In the genomic region with DNA sequence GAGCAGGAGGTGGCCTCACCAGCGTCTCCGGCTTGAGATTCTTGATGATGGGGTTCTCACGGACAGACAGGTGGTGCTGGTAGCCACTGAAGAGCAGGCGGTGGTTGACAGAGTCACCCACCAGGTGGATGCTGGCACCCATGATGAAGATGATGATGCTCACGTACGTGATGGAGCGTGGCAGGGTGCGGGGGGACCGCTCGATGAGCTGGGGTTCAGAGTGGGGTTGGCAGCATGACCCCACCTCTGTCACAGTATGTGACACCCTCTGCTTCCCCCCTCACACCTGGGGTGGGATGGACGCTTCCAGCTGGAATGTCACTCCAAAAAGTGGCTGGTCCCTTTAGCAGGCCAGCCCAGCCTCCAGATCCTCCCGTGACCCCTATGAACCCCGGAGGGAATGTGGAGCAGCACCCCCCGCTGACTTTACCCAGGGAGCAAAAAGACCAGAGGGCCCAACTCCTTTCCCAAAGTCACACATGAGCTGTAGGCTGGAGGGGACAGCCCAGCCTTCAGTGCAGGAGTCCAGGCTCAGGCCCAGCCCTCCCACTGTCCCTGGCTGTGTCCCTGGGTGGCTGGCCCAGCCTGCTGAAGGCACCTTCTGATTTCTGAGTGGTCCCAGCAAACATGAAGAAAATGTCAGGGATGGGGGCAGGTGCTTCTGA, we compare ENCODE assay signal across 1 cellular context.
TF ChIP-seq lines count a peak whose summit lies in the region.

No MANE protein-coding gene starts in this region.

TF ChIP-seq in HepG2, 621 proteins besides CTCF, POLR2A, EP300 and RAD21:
- TF ChIP-seq CHD4 (IDR thresholded peaks at IDR 0.05; ENCODE audit: borderline replicate concordance, low read length) (no peak), SNRNP70 (IDR thresholded peaks at IDR 0.05; ENCODE audit: low read depth, low read length) (no peak), ZNF761 (CRISPR knock-in tag; conservative IDR thresholded peaks at IDR 0.05) (no peak), ZNF878 (CRISPR knock-in tag; IDR thresholded peaks at IDR 0.05) (no peak), ZNF572 (CRISPR knock-in tag; IDR thresholded peaks at IDR 0.05) (no peak), ZKSCAN8 (CRISPR knock-in tag; IDR thresholded peaks at IDR 0.05; ENCODE audit: borderline replicate concordance) (no peak), TGIF2 (CRISPR knock-in tag; IDR thresholded peaks at IDR 0.05) (no peak), FOXO1 (CRISPR knock-in tag; IDR thresholded peaks at IDR 0.05) (no peak), ZNF468 (CRISPR knock-in tag; IDR thresholded peaks at IDR 0.05) (no peak), ZSCAN9 (CRISPR knock-in tag; IDR thresholded peaks at IDR 0.05; ENCODE audit: borderline replicate concordance) (no peak), SRY (CRISPR knock-in tag; IDR thresholded peaks at IDR 0.05) (no peak), MIER3 (CRISPR knock-in tag; IDR thresholded peaks at IDR 0.05; ENCODE audit: borderline replicate concordance) (no peak), SSRP1 (CRISPR knock-in tag; IDR thresholded peaks at IDR 0.05) (no peak), ATM (IDR thresholded peaks at IDR 0.05; ENCODE audit: borderline replicate concordance) (no peak)
- TF ChIP-seq, protein P1, sequence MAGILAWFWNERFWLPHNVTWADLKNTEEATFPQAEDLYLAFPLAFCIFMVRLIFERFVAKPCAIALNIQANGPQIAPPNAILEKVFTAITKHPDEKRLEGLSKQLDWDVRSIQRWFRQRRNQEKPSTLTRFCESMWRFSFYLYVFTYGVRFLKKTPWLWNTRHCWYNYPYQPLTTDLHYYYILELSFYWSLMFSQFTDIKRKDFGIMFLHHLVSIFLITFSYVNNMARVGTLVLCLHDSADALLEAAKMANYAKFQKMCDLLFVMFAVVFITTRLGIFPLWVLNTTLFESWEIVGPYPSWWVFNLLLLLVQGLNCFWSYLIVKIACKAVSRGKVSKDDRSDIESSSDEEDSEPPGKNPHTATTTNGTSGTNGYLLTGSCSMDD (CRISPR knock-in tag; IDR thresholded peaks at IDR 0.05), result no peak
- TF ChIP-seq, protein P2, sequence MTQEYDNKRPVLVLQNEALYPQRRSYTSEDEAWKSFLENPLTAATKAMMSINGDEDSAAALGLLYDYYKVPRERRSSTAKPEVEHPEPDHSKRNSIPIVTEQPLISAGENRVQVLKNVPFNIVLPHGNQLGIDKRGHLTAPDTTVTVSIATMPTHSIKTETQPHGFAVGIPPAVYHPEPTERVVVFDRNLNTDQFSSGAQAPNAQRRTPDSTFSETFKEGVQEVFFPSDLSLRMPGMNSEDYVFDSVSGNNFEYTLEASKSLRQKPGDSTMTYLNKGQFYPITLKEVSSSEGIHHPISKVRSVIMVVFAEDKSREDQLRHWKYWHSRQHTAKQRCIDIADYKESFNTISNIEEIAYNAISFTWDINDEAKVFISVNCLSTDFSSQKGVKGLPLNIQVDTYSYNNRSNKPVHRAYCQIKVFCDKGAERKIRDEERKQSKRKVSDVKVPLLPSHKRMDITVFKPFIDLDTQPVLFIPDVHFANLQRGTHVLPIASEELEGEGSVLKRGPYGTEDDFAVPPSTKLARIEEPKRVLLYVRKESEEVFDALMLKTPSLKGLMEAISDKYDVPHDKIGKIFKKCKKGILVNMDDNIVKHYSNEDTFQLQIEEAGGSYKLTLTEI (CRISPR knock-in tag; conservative IDR thresholded peaks at IDR 0.05), result no peak
- TF ChIP-seq, protein P3, sequence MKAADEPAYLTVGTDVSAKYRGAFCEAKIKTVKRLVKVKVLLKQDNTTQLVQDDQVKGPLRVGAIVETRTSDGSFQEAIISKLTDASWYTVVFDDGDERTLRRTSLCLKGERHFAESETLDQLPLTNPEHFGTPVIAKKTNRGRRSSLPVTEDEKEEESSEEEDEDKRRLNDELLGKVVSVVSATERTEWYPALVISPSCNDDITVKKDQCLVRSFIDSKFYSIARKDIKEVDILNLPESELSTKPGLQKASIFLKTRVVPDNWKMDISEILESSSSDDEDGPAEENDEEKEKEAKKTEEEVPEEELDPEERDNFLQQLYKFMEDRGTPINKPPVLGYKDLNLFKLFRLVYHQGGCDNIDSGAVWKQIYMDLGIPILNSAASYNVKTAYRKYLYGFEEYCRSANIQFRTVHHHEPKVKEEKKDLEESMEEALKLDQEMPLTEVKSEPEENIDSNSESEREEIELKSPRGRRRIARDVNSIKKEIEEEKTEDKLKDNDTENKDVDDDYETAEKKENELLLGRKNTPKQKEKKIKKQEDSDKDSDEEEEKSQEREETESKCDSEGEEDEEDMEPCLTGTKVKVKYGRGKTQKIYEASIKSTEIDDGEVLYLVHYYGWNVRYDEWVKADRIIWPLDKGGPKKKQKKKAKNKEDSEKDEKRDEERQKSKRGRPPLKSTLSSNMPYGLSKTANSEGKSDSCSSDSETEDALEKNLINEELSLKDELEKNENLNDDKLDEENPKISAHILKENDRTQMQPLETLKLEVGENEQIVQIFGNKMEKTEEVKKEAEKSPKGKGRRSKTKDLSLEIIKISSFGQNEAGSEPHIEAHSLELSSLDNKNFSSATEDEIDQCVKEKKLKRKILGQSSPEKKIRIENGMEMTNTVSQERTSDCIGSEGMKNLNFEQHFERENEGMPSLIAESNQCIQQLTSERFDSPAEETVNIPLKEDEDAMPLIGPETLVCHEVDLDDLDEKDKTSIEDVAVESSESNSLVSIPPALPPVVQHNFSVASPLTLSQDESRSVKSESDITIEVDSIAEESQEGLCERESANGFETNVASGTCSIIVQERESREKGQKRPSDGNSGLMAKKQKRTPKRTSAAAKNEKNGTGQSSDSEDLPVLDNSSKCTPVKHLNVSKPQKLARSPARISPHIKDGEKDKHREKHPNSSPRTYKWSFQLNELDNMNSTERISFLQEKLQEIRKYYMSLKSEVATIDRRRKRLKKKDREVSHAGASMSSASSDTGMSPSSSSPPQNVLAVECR (CRISPR knock-in tag; IDR thresholded peaks at IDR 0.05; ENCODE audit: borderline replicate concordance), result no peak
- TF ChIP-seq, protein P4, sequence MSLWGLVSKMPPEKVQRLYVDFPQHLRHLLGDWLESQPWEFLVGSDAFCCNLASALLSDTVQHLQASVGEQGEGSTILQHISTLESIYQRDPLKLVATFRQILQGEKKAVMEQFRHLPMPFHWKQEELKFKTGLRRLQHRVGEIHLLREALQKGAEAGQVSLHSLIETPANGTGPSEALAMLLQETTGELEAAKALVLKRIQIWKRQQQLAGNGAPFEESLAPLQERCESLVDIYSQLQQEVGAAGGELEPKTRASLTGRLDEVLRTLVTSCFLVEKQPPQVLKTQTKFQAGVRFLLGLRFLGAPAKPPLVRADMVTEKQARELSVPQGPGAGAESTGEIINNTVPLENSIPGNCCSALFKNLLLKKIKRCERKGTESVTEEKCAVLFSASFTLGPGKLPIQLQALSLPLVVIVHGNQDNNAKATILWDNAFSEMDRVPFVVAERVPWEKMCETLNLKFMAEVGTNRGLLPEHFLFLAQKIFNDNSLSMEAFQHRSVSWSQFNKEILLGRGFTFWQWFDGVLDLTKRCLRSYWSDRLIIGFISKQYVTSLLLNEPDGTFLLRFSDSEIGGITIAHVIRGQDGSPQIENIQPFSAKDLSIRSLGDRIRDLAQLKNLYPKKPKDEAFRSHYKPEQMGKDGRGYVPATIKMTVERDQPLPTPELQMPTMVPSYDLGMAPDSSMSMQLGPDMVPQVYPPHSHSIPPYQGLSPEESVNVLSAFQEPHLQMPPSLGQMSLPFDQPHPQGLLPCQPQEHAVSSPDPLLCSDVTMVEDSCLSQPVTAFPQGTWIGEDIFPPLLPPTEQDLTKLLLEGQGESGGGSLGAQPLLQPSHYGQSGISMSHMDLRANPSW (CRISPR knock-in tag; IDR thresholded peaks at IDR 0.05; ENCODE audit: borderline replicate concordance), result no peak
- TF ChIP-seq, protein P5, sequence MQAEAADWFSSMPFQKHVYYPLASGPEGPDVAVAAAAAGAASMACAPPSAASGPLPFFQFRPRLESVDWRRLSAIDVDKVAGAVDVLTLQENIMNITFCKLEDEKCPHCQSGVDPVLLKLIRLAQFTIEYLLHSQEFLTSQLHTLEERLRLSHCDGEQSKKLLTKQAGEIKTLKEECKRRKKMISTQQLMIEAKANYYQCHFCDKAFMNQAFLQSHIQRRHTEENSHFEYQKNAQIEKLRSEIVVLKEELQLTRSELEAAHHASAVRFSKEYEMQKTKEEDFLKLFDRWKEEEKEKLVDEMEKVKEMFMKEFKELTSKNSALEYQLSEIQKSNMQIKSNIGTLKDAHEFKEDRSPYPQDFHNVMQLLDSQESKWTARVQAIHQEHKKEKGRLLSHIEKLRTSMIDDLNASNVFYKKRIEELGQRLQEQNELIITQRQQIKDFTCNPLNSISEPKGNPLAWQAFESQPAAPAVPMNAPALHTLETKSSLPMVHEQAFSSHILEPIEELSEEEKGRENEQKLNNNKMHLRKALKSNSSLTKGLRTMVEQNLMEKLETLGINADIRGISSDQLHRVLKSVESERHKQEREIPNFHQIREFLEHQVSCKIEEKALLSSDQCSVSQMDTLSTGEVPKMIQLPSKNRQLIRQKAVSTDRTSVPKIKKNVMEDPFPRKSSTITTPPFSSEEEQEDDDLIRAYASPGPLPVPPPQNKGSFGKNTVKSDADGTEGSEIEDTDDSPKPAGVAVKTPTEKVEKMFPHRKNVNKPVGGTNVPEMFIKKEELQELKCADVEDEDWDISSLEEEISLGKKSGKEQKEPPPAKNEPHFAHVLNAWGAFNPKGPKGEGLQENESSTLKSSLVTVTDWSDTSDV (CRISPR knock-in tag; IDR thresholded peaks at IDR 0.05), result no peak
